In genomic region chr17:82053556-82054263, GRCh38 we compare ENCODE assay signal across 13 cellular contexts. TPM values are rescaled to one million over a fixed set of nuclear protein-coding genes. Genes with fewer than 3 reads are reported as not detected.
DNase-seq lines count a peak whose midpoint lies in the region; ATAC-seq, FAIRE-seq and TF ChIP-seq lines count a peak whose summit lies in the region.
"Had no signal": no experiment of that assay in that cellular context is flagged by ENCODE, and none has a peak within 500 bp of the region (broad histone marks: within the 10 kb centered on the region; RNA-seq: fewer than 3 reads in every experiment).

No MANE protein-coding gene starts in this region.

- DNase-seq in left ventricle myocardium superior (peak; percentile 25), cardiac septum (ENCODE audit: low spot score) (no peak), T-cell (no peak), kidney (peak; percentile 74), KBM-7 (no peak), NCI-H2107 treated with DMSO at 0.1 percent for 48 hours (lab: John Stamatoyannopoulos, UW; ENCODE audit: unreplicated experiment) (no peak), foreskin melanocyte (no peak)
- DNase-seq: gastrocnemius medialis, MG63, NCI-H524 had no signal

- peaks cover 5 to 26% (median 18%) of the 10 kb centered on the region in 3 donors for H3K4me1 Mint-ChIP-seq in T-cell

- peaks cover 3% of the 10 kb centered on the region for H3K36me3 Mint-ChIP-seq in T-cell

- H3K4me3 ChIP-seq in kidney (ENCODE audit: low read length in 2 of 2): no peak overlapping the region

- H3K9me3 Mint-ChIP-seq in T-cell: no peaks in the 10 kb centered on the region

- ATAC-seq in left ventricle myocardium superior (no peak), T-cell (replicated peaks in 1 of 4) (no peak), HG03457 (IDR thresholded peaks at IDR 0.05; ENCODE audit: unreplicated experiment) (no peak)
- ATAC-seq: gastrocnemius medialis, left lobe of liver had no signal

- H3K4me3 Mint-ChIP-seq in T-cell: peak overlapping the region; percentile 66 to 82 (median 79)

- H3K36me3 ChIP-seq in kidney (ENCODE audit: control insufficient read depth in 1 of 2, insufficient read depth in 2 of 2, low read length in 2 of 2): peaks cover 2 to 10% of the 10 kb centered on the region in 2 donors

- H3K27ac ChIP-seq in kidney (ENCODE audit: low read depth in 2 of 2, low read length in 2 of 2): no peak overlapping the region
- H3K27ac ChIP-seq: gastrocnemius medialis had no signal

- TF ChIP-seq CTCF in kidney (IDR thresholded peaks at IDR 0.05; ENCODE audit: borderline replicate concordance, extremely low read depth, insufficient read depth): no peak

- POLR2A ChIA-PET in T-cell (lab: Charles Lee): no interaction called here

- in situ Hi-C loops in KBM-7 (cut with MboI; ENCODE audit: low pct_unique_long_range_greater_than_20kb, low sequenced_read_pairs): no loop called here

- intact Hi-C loops in left ventricle myocardium superior (cut with micrococcal nuclease): no loop called here
- intact Hi-C loops in cardiac septum (cut with DNase I): no loop called here
- intact Hi-C loops in kidney (cut with DNase I): no loop called here

- H3K4me1 ChIP-seq in kidney (ENCODE audit: control insufficient read depth in 1 of 2, insufficient read depth in 1 of 2, low read depth in 1 of 2, low read length in 2 of 2): peaks cover 12 to 32% of the 10 kb centered on the region in 2 donors

- FAIRE-seq in kidney (lab: Jason Lieb, UNC): no peak
- FAIRE-seq: D721Med had no signal

- peak overlapping the region in 1 of 2 donors; percentile 48 for H3K27ac Mint-ChIP-seq in T-cell

- no peaks in the 10 kb centered on the region for H3K27me3 Mint-ChIP-seq in T-cell

- H3K9me3 ChIP-seq in kidney (ENCODE audit: control insufficient read depth in 1 of 2, low read length in 2 of 2): no peaks in the 10 kb centered on the region
- H3K9me3 ChIP-seq: gastrocnemius medialis, MG63 had no signal

- H3K9ac ChIP-seq in kidney (ENCODE audit: low read length in 2 of 2): no peak overlapping the region

- CTCF ChIA-PET in T-cell (lab: Charles Lee): no interaction called here

RNA-seq across cellular contexts. Expression of gene GPS1, which starts 2.0 kb away (rescaled TPM):
- 90.6 TPM for total RNA-seq in left ventricle myocardium superior
- 67.4 TPM for total RNA-seq in cardiac septum
- total RNA-seq in T-cell: 100 to 1,000 TPM in 2 of 5 donors, 10 to 100 TPM in 3; 75.3 to 117 (median 98.0) TPM
- 99.3 TPM for total RNA-seq in kidney
- polyA plus RNA-seq in kidney (ENCODE audit: insufficient read depth, low read depth, low replicate concordance): 149 TPM

RNA-seq across cellular contexts. Expression of gene RFNG, which starts 2.1 kb away (rescaled TPM):
- 21.8 TPM for total RNA-seq in left ventricle myocardium superior
- 21.0 TPM for total RNA-seq in cardiac septum
- 10 to 100 TPM; 31.5 to 38.6 (median 35.2) TPM for total RNA-seq in T-cell
- total RNA-seq in kidney: 29.8 TPM
- polyA plus RNA-seq in kidney (ENCODE audit: insufficient read depth, low read depth, low replicate concordance): 47.3 TPM

RNA-seq across cellular contexts. Expression of gene DUS1L, which starts 11.9 kb away (rescaled TPM):
- total RNA-seq in left ventricle myocardium superior (67.7 TPM), cardiac septum (47.6 TPM), T-cell (100 to 1,000 TPM; 137 to 186 (median 177) TPM), kidney (84.8 TPM)
- 102 TPM for polyA plus RNA-seq in kidney (ENCODE audit: insufficient read depth, low read depth, low replicate concordance)

RNA-seq across cellular contexts. Expression of gene DCXR, which starts 16.2 kb away (rescaled TPM):
- total RNA-seq in left ventricle myocardium superior (177 TPM), cardiac septum (144 TPM), T-cell (100 to 1,000 TPM in 1 of 5 donors, 10 to 100 TPM in 4; 70.4 to 111 (median 96.1) TPM), kidney (102 TPM)
- polyA plus RNA-seq in kidney (ENCODE audit: insufficient read depth, low read depth, low replicate concordance): 551 TPM

RNA-seq across cellular contexts. Expression of gene RAC3, which starts 22.2 kb away (rescaled TPM):
- total RNA-seq in left ventricle myocardium superior (1.8 TPM), cardiac septum (0.65 TPM), T-cell (1 to 10 TPM; 1.1 to 5.4 (median 3.6) TPM), kidney (2.6 TPM)
- polyA plus RNA-seq in kidney (ENCODE audit: insufficient read depth, low read depth, low replicate concordance): 13.1 TPM

Comparison
In these comparisons a context has a peak if more than half of its experiments do, and no peak if none do; other contexts are left out.
1. DNase-seq: peak in left ventricle myocardium superior (single experiment) and kidney (single experiment); none in cardiac septum (single experiment), T-cell (0 of 34), KBM-7 (single experiment), NCI-H2107 treated with DMSO at 0.1 percent for 48 hours (single experiment) and foreskin melanocyte (single experiment).